16 cellular contexts compared by ENCODE assay signal in genomic region chr22:21060363-21060762, GRCh38. TPM values are rescaled to one million over a fixed set of nuclear protein-coding genes. Genes with fewer than 3 reads are reported as not detected.
"Had no signal": no experiment of that assay in that cellular context is flagged by ENCODE, and none has a peak within 500 bp of the region (broad histone marks: within the 10 kb centered on the region; RNA-seq: fewer than 3 reads in every experiment).

No MANE protein-coding gene starts in this region.

RNA-seq across cellular contexts. Expression of gene LRRC74B, which starts 14.6 kb away (rescaled TPM):
- total RNA-seq: activated B cell treated with CpG ODN at 0.5 μM for 24 hours; activated CD4-positive, alpha-beta memory T cell treated with anti-CD3 and anti-CD28 coated beads for 36 hours; activated CD4-positive, alpha-beta T cell treated with anti-CD3 and anti-CD28 coated beads, Interleukin-2, amount 10 ng/mL, durations not matched to agents 24 days and 14 days; activated CD8-positive, alpha-beta memory T cell treated with anti-CD3 and anti-CD28 coated beads for 36 hours; activated CD8-positive, alpha-beta T cell treated with anti-CD3 and anti-CD28 coated beads for 36 hours; activated naive CD4-positive, alpha-beta T cell treated with anti-CD3 and anti-CD28 coated beads for 36 hours; activated naive CD4-positive, alpha-beta T cell treated with anti-CD3 and anti-CD28 coated beads, Interleukin-2, amount 50 U/mL, for 72 hours; activated naive CD8-positive, alpha-beta T cell treated with anti-CD3 and anti-CD28 coated beads for 36 hours; activated T-cell treated with anti-CD3 and anti-CD28 coated beads, Interleukin-2, amount 50 U/mL, for 4 hours; activated T-cell treated with anti-CD3 and anti-CD28 coated beads, Interleukin-2, amount 50 U/mL, for 72 hours; activated T-helper 1 cell treated with anti-CD3 and anti-CD28 coated beads, Interleukin-12 subunit alpha, Interleukin-12 subunit beta, Interleukin-2, Interleukin-4 antibody, amounts not matched to agents 30 ng/mL and 10 ng/mL and 1 ng/mL, durations not matched to agents 14 hours and 24 hours and 36 hours; activated T-helper 17 cell treated with anti-CD3 and anti-CD28 coated beads, Interleukin-2, amount 50 U/mL, for 72 hours; bronchial epithelial cell; chondrocyte had no signal
- polyA plus RNA-seq: cardiac muscle cell had no signal

RNA-seq across cellular contexts. Expression of gene SLC7A4, which starts 28.0 kb away (rescaled TPM):
- total RNA-seq: activated B cell treated with CpG ODN at 0.5 μM for 24 hours; activated CD4-positive, alpha-beta memory T cell treated with anti-CD3 and anti-CD28 coated beads for 36 hours; activated CD4-positive, alpha-beta T cell treated with anti-CD3 and anti-CD28 coated beads, Interleukin-2, amount 10 ng/mL, durations not matched to agents 24 days and 14 days; activated CD8-positive, alpha-beta T cell treated with anti-CD3 and anti-CD28 coated beads for 36 hours; activated naive CD4-positive, alpha-beta T cell treated with anti-CD3 and anti-CD28 coated beads for 36 hours; activated naive CD4-positive, alpha-beta T cell treated with anti-CD3 and anti-CD28 coated beads, Interleukin-2, amount 50 U/mL, for 72 hours; activated T-cell treated with anti-CD3 and anti-CD28 coated beads, Interleukin-2, amount 50 U/mL, for 72 hours; activated T-helper 1 cell treated with anti-CD3 and anti-CD28 coated beads, Interleukin-12 subunit alpha, Interleukin-12 subunit beta, Interleukin-2, Interleukin-4 antibody, amounts not matched to agents 30 ng/mL and 10 ng/mL and 1 ng/mL, durations not matched to agents 14 hours and 24 hours and 36 hours; activated T-helper 17 cell treated with anti-CD3 and anti-CD28 coated beads, Interleukin-2, amount 50 U/mL, for 72 hours had no signal

RNA-seq across cellular contexts. Expression of gene P2RX6, which starts 45.4 kb away (rescaled TPM):
- total RNA-seq: activated CD4-positive, alpha-beta memory T cell treated with anti-CD3 and anti-CD28 coated beads for 36 hours; activated CD4-positive, alpha-beta T cell treated with anti-CD3 and anti-CD28 coated beads, Interleukin-2, amount 10 ng/mL, durations not matched to agents 24 days and 14 days; ascending aorta had no signal
